ENCODE assay signal across 8 cellular contexts in the genomic region with DNA sequence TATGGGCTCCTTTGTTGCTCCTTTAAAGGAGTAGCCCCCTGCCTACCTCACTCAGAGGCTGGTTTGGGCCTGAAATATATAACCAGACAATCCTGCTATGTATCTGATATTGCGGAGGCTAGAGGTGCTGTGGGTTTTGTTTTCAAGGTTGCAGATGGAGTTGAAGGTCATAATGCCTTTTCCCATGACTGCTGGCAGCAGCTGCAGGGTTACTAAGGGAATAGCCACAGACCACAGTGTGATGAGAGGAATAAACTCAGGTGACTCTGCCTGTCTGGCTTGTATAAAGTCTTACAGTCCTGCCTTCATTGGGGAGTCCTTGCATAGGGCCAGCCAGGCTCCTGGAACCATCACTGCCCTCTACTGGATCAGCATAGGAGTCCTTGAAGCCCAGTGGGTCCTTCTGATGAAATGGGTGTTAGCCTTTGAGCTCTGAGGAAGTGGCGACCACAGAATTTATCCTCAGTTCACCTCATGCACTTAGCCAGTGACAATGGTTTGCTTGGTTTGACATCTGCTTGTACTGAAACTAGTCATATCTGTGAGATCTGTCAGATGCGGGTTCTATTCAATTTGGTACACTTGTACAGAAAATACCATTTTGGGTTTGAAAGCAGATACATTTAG.
A peak's percentile ranks its signal among the peaks of the same experiment; 100 is the strongest.
DNase-seq lines count a peak whose midpoint lies in the region; ATAC-seq and TF ChIP-seq lines count a peak whose summit lies in the region.

No MANE protein-coding gene starts in this region.

- peak overlapping the region; percentile 93 to 96 (median 96) for H3K27ac Mint-ChIP-seq in CD4-positive, CD25-positive, alpha-beta regulatory T cell
- peak overlapping the region; percentile 83 for H3K27ac Mint-ChIP-seq in activated T-cell treated with anti-CD3 and anti-CD28 coated beads, Interleukin-2, amount 50 U/mL, for 72 hours

- intact Hi-C loops in heart right ventricle (cut with DNase I): no loop called here
- intact Hi-C loops in uterus (cut with DNase I; ENCODE audit: low total_unique reads): no loop called here

- TF ChIP-seq CTCF in heart right ventricle (IDR thresholded peaks at IDR 0.05) (peak in 7 of 9 donors; percentile 15 to 61 (median 40)), uterus (IDR thresholded peaks at IDR 0.05) (no peak)

- no peaks in the 10 kb centered on the region for H3K9me3 ChIP-seq in CD4-positive, CD25-positive, alpha-beta regulatory T cell (ENCODE audit: control insufficient read depth in 2 of 2, low read length in 2 of 2)
- H3K9me3 ChIP-seq in heart right ventricle: no peaks in the 10 kb centered on the region
- no peaks in the 10 kb centered on the region for H3K9me3 ChIP-seq in uterus

- H3K36me3 Mint-ChIP-seq in CD4-positive, CD25-positive, alpha-beta regulatory T cell: no peaks in the 10 kb centered on the region
- H3K36me3 Mint-ChIP-seq in activated T-cell treated with anti-CD3 and anti-CD28 coated beads, Interleukin-2, amount 50 U/mL, for 72 hours (ENCODE audit: insufficient read depth in 2 of 2): no peaks in the 10 kb centered on the region

- peak overlapping the region; percentile 38 for H3K4me3 ChIP-seq in CD4-positive, CD25-positive, alpha-beta regulatory T cell (ENCODE audit: low read depth, low read length)
- H3K4me3 ChIP-seq in heart right ventricle: no peak overlapping the region
- H3K4me3 ChIP-seq in uterus: no peak overlapping the region

- no peaks in the 10 kb centered on the region for H3K36me3 ChIP-seq in CD4-positive, CD25-positive, alpha-beta regulatory T cell (ENCODE audit: control insufficient read depth, insufficient read depth, low read length)
- H3K36me3 ChIP-seq in heart right ventricle (no peaks in the 10 kb centered on the region), uterus (no peaks in the 10 kb centered on the region)

- 80 to 84% methylated on average over 3 of the region's 3 CpGs for WGBS in heart right ventricle, 2 donors

- no peaks in the 10 kb centered on the region for H3K27me3 Mint-ChIP-seq in CD4-positive, CD25-positive, alpha-beta regulatory T cell
- no peaks in the 10 kb centered on the region for H3K27me3 Mint-ChIP-seq in activated T-cell treated with anti-CD3 and anti-CD28 coated beads, Interleukin-2, amount 50 U/mL, for 72 hours (ENCODE audit: low read depth)

- H3K27ac ChIP-seq in CD4-positive, CD25-positive, alpha-beta regulatory T cell (ENCODE audit: insufficient read depth, low read length, poor library complexity, severe bottlenecking): peak overlapping the region; percentile 73
- H3K27ac ChIP-seq in heart right ventricle (peak overlapping the region in 2 of 10 donors; percentile 34 to 42), uterus (no peak overlapping the region)

- H3K4me1 Mint-ChIP-seq in CD4-positive, CD25-positive, alpha-beta regulatory T cell: peaks cover 28 to 60% (median 50%) of the 10 kb centered on the region in 4 donors
- H3K4me1 Mint-ChIP-seq in activated T-cell treated with anti-CD3 and anti-CD28 coated beads, Interleukin-2, amount 50 U/mL, for 72 hours (ENCODE audit: low read depth): peaks cover 37% of the 10 kb centered on the region

- peaks cover 0 to 5% (median 0%) of the 10 kb centered on the region in 7 donors for H3K9me3 Mint-ChIP-seq in CD4-positive, CD25-positive, alpha-beta regulatory T cell
- H3K9me3 Mint-ChIP-seq in activated T-cell treated with anti-CD3 and anti-CD28 coated beads, Interleukin-2, amount 50 U/mL, for 72 hours: no peaks in the 10 kb centered on the region

- DNase-seq in CD4-positive, CD25-positive, alpha-beta regulatory T cell: peak; percentile 37 to 90 (median 69)
- peak; percentile 11 for DNase-seq in NCI-H774 (lab: John Stamatoyannopoulos, UW)
- DNase-seq in activated T-cell treated with anti-CD3 and anti-CD28 coated beads, Interleukin-2, amount 50 U/mL, for 72 hours: peak; percentile 66 to 70
- DNase-seq in heart right ventricle: peak in 1 of 2 donors; percentile 40
- peak; percentile 21 to 47 (median 44) for DNase-seq in stimulated activated CD4-positive, alpha-beta T cell treated with anti-CD3 and anti-CD28 coated beads, Interleukin-12 subunit alpha, Interleukin-12 subunit beta, amount 100 ng/mL, for 48 hours (ENCODE audit: low read depth in 2 of 3, low spot score in 1 of 3)
- no peak for DNase-seq in uterus

- peaks cover 39% of the 10 kb centered on the region for H3K4me1 ChIP-seq in CD4-positive, CD25-positive, alpha-beta regulatory T cell (ENCODE audit: control insufficient read depth, insufficient read depth, low read length, poor library complexity, severe bottlenecking)
- H3K4me1 ChIP-seq in heart right ventricle: peaks cover 0 to 25% (median 0%) of the 10 kb centered on the region in 9 donors
- H3K4me1 ChIP-seq in uterus: no peaks in the 10 kb centered on the region

- TF ChIP-seq POLR2A in uterus (IDR thresholded peaks at IDR 0.05): no peak

- ATAC-seq in CD4-positive, CD25-positive, alpha-beta regulatory T cell (ENCODE audit: low read depth in 2 of 2): peak; percentile 78 to 83
- ATAC-seq in GM18873 (IDR thresholded peaks at IDR 0.05; ENCODE audit: low FRiP score, unreplicated experiment): peak; percentile 99
- ATAC-seq in HG03045 (IDR thresholded peaks at IDR 0.05; ENCODE audit: unreplicated experiment): peak; percentile 95
- peak; percentile 96 to 97 for ATAC-seq in activated T-cell treated with anti-CD3 and anti-CD28 coated beads, Interleukin-2, amount 50 U/mL, for 72 hours (replicated peaks in 1 of 2)
- ATAC-seq in heart right ventricle: peak; percentile 67 to 91 (median 80)

- H3K27me3 ChIP-seq in CD4-positive, CD25-positive, alpha-beta regulatory T cell (ENCODE audit: control insufficient read depth, insufficient read depth, low read length): no peaks in the 10 kb centered on the region
- no peaks in the 10 kb centered on the region for H3K27me3 ChIP-seq in heart right ventricle
- H3K27me3 ChIP-seq in uterus: no peaks in the 10 kb centered on the region

- H3K4me3 Mint-ChIP-seq in CD4-positive, CD25-positive, alpha-beta regulatory T cell: peak overlapping the region; percentile 58 to 72 (median 59)
- H3K4me3 Mint-ChIP-seq in activated T-cell treated with anti-CD3 and anti-CD28 coated beads, Interleukin-2, amount 50 U/mL, for 72 hours: peak overlapping the region; percentile 58 to 74

Comparison
In these comparisons a context has a peak if more than half of its experiments do, and no peak if none do; other contexts are left out.
1. DNase-seq: peak in CD4-positive, CD25-positive, alpha-beta regulatory T cell (3 of 3), NCI-H774 (single experiment), activated T-cell treated with anti-CD3 and anti-CD28 coated beads, Interleukin-2, amount 50 U/mL, for 72 hours (2 of 2) and stimulated activated CD4-positive, alpha-beta T cell treated with anti-CD3 and anti-CD28 coated beads, Interleukin-12 subunit alpha, Interleukin-12 subunit beta, amount 100 ng/mL, for 48 hours (3 of 3); none in uterus (0 of 2).
2. CTCF ChIP-seq: peak in heart right ventricle (7 of 9); none in uterus (0 of 4).
3. Peak in every context shown above with its lines, with median percentiles within 50 percentile points of each other: ATAC-seq.